In genomic region chr1:27650146-27650526, GRCh38 we compare ENCODE assay signal across 1 cellular context.
TF ChIP-seq lines count a peak whose summit lies in the region.

No MANE protein-coding gene starts in this region.

TF ChIP-seq in GM12878, 131 proteins besides CTCF, POLR2A, EP300 and RAD21:
- no peak for TF ChIP-seq ZSCAN29 (IDR thresholded peaks at IDR 0.05)
- no peak for TF ChIP-seq KAT2A (conservative IDR thresholded peaks at IDR 0.05; ENCODE audit: control insufficient read depth, low read depth, low read length)
- TF ChIP-seq KDM1A (IDR thresholded peaks at IDR 0.05; ENCODE audit: borderline replicate concordance), result no peak
- TF ChIP-seq RFX5 (IDR thresholded peaks at IDR 0.05; ENCODE audit: low read depth, low read length), result no peak
- TF ChIP-seq ZBTB11 (CRISPR knock-in tag; IDR thresholded peaks at IDR 0.05), result no peak
- TF ChIP-seq DPF2 (IDR thresholded peaks at IDR 0.05), result no peak
- TF ChIP-seq CBX3 (IDR thresholded peaks at IDR 0.05; ENCODE audit: borderline replicate concordance, low read depth), result no peak
- TF ChIP-seq ZNF24 (IDR thresholded peaks at IDR 0.05), result no peak
- TF ChIP-seq CEBPB (IDR thresholded peaks at IDR 0.05; ENCODE audit: borderline replicate concordance in 1 of 2, low read depth in 2 of 2, low read length in 2 of 2), result no peak
- no peak for TF ChIP-seq CHD1 (IDR thresholded peaks at IDR 0.05; ENCODE audit: low read depth, low read length)
- TF ChIP-seq LARP7 (IDR thresholded peaks at IDR 0.05), result no peak
- TF ChIP-seq JUNB (IDR thresholded peaks at IDR 0.05), result no peak
